Comparison of ENCODE assay signal across 16 cellular contexts in the genomic region with DNA sequence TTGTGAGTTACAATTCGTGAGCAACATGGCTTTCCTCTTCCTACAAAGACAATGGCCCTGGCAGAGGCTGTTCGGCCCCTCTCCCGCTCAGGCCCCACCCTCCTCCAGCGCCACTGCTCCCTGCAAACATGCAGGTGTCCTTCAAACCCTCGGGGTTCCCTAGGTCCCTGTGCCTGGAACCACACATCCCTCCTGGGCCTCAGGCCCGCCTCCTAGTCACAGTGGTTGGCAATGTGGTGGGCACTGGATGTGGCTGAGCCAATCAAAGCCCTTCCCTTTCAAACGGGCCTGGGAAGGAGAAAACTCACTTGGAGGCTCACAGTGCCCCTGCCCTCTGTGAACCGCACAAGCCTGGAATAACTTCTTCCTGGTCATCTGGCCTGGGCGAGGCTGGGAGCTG.
DNase-seq lines count a peak whose midpoint lies in the region; ATAC-seq and TF ChIP-seq lines count a peak whose summit lies in the region.
"Had no signal": no experiment of that assay in that cellular context is flagged by ENCODE, and none has a peak within 500 bp of the region (broad histone marks: within the 10 kb centered on the region; RNA-seq: fewer than 3 reads in every experiment).

No MANE protein-coding gene starts in this region.

- no peak for TF ChIP-seq RAD21 in HCT116 (IDR thresholded peaks at IDR 0.05; ENCODE audit: low read depth)

- peaks cover 3% of the 10 kb centered on the region for H3K4me1 Mint-ChIP-seq in endodermal cell
- H3K4me1 Mint-ChIP-seq in neural progenitor cell, result peaks cover 41% of the 10 kb centered on the region
- H3K4me1 Mint-ChIP-seq: CD4-positive, CD25-positive, alpha-beta regulatory T cell; IgD-negative memory B cell had no signal

- no peak overlapping the region for H3K27ac ChIP-seq in right cardiac atrium (ENCODE audit: low read length)
- H3K27ac ChIP-seq in HCT116 (ENCODE audit: low read depth, low read length), result no peak overlapping the region
- no peak overlapping the region for H3K27ac ChIP-seq in endodermal cell (ENCODE audit: low read depth, low read length)
- no peak overlapping the region for H3K27ac ChIP-seq in neural progenitor cell
- H3K27ac ChIP-seq: 22Rv1; BLaER1 treated with 17β-estradiol and CSF1 and Interleukin-3, amounts not matched to agents 10 nM and 100 nM; GM23248 had no signal

- H3K4me3 Mint-ChIP-seq in endodermal cell, result no peak overlapping the region
- no peak overlapping the region for H3K4me3 Mint-ChIP-seq in neural progenitor cell
- H3K4me3 Mint-ChIP-seq: CD4-positive, CD25-positive, alpha-beta regulatory T cell; IgD-negative memory B cell had no signal

- WGBS in right cardiac atrium, result 65% methylated on average over 9 of the region's 9 CpGs
- 79 to 86% methylated on average over 4 to 9 of the region's 9 CpGs for WGBS in endodermal cell (ENCODE audit: insufficient coverage in 1 of 2, insufficient read length in 1 of 2), 2 experiments

- ATAC-seq in right cardiac atrium (no peak), HCT116 (peak; percentile 86)
- ATAC-seq: GM12878 had no signal

- H3K9me3 ChIP-seq in right cardiac atrium (ENCODE audit: control insufficient read depth, low read length) (no peaks in the 10 kb centered on the region), HCT116 (ENCODE audit: control insufficient read depth in 1 of 2, insufficient read depth in 1 of 2, low read depth in 1 of 2, low read length in 2 of 2) (no peaks in the 10 kb centered on the region), endodermal cell (ENCODE audit: control insufficient read depth, low read length) (no peaks in the 10 kb centered on the region), neural progenitor cell (ENCODE audit: low read depth) (no peaks in the 10 kb centered on the region)
- H3K9me3 ChIP-seq: BLaER1 treated with 17β-estradiol and CSF1 and Interleukin-3, amounts not matched to agents 10 nM and 100 nM had no signal

- H3K9me2 ChIP-seq in HCT116 (ENCODE audit: insufficient read depth), result no peaks in the 10 kb centered on the region

- H3K4me2 ChIP-seq in HCT116 (ENCODE audit: low read length), result no peak overlapping the region
- no peak overlapping the region for H3K4me2 ChIP-seq in neural progenitor cell

- H3K9me3 Mint-ChIP-seq in endodermal cell (no peaks in the 10 kb centered on the region), neural progenitor cell (no peaks in the 10 kb centered on the region)

- BruUV-seq in HCT116 (replicated peaks; lab: Mats Ljungman, UMichigan), result no TSS peak

- H3K36me3 Mint-ChIP-seq in endodermal cell (ENCODE audit: low read depth) (no peaks in the 10 kb centered on the region), neural progenitor cell (no peaks in the 10 kb centered on the region)
- H3K36me3 Mint-ChIP-seq: CD4-positive, CD25-positive, alpha-beta regulatory T cell; IgD-negative memory B cell had no signal

- H3K4me1 ChIP-seq in right cardiac atrium (ENCODE audit: control insufficient read depth, insufficient read depth, low read length) (no peaks in the 10 kb centered on the region), HCT116 (ENCODE audit: control insufficient read depth in 1 of 2, insufficient read depth in 2 of 2, low read length in 2 of 2) (peaks cover 3 to 4% of the 10 kb centered on the region in 2 experiments; a peak in 2 of 4 replicates), endodermal cell (ENCODE audit: control insufficient read depth, insufficient read depth, low read length) (no peaks in the 10 kb centered on the region), neural progenitor cell (peaks cover 7% of the 10 kb centered on the region)

- no peaks in the 10 kb centered on the region for H3K36me3 ChIP-seq in HCT116 (ENCODE audit: control insufficient read depth in 1 of 2, insufficient read depth in 2 of 2, low read length in 2 of 2)
- no peaks in the 10 kb centered on the region for H3K36me3 ChIP-seq in endodermal cell (ENCODE audit: control insufficient read depth, insufficient read depth, low read length)
- H3K36me3 ChIP-seq in neural progenitor cell, result no peaks in the 10 kb centered on the region
- H3K36me3 ChIP-seq: BLaER1 treated with 17β-estradiol and CSF1 and Interleukin-3, amounts not matched to agents 10 nM and 100 nM had no signal

- H3K4me3 ChIP-seq in right cardiac atrium (ENCODE audit: low read length) (no peak overlapping the region), HCT116 (replicated peaks in 1 of 2; ENCODE audit: low read depth in 1 of 2, low read length in 2 of 2) (no peak overlapping the region), endodermal cell (ENCODE audit: low read length) (no peak overlapping the region), neural progenitor cell (no peak overlapping the region)
- H3K4me3 ChIP-seq: BLaER1 treated with 17β-estradiol and CSF1 and Interleukin-3, amounts not matched to agents 10 nM and 100 nM; GM12878; GM23248 had no signal

- H3K9ac ChIP-seq in HCT116 (ENCODE audit: low read length), result no peak overlapping the region
- no peak overlapping the region for H3K9ac ChIP-seq in endodermal cell (ENCODE audit: extremely low read depth, low read length, poor library complexity, severe bottlenecking)
- no peak overlapping the region for H3K9ac ChIP-seq in neural progenitor cell
- H3K9ac ChIP-seq: BLaER1 treated with 17β-estradiol and CSF1 and Interleukin-3, amounts not matched to agents 10 nM and 100 nM; GM23248 had no signal

- TF ChIP-seq POLR2A in HCT116 (IDR thresholded peaks at IDR 0.05; ENCODE audit: borderline replicate concordance, extremely low read depth, insufficient read depth, insufficient read length), result no peak

- POLR2A ChIA-PET in HCT116 (lab: Charles Lee), result no interaction called here

- no peaks in the 10 kb centered on the region for H4K20me1 ChIP-seq in HCT116 (ENCODE audit: insufficient read depth)
- H4K20me1 ChIP-seq in neural progenitor cell (ENCODE audit: low read depth), result no peaks in the 10 kb centered on the region
- H4K20me1 ChIP-seq: BLaER1 treated with 17β-estradiol and CSF1 and Interleukin-3, amounts not matched to agents 10 nM and 100 nM had no signal

- H3K79me2 ChIP-seq in HCT116 (ENCODE audit: insufficient read depth, low read length) (no peaks in the 10 kb centered on the region), neural progenitor cell (ENCODE audit: low read depth) (no peaks in the 10 kb centered on the region)

- H2AFZ ChIP-seq in HCT116 (ENCODE audit: low read depth, low read length, poor library complexity, severe bottlenecking), result no peak overlapping the region
- H2AFZ ChIP-seq in neural progenitor cell (replicated peaks), result peak overlapping the region; percentile 77
- H2AFZ ChIP-seq: GM23248 had no signal

- H3K27ac Mint-ChIP-seq in endodermal cell (no peak overlapping the region), neural progenitor cell (no peak overlapping the region)
- H3K27ac Mint-ChIP-seq: CD4-positive, CD25-positive, alpha-beta regulatory T cell; IgD-negative memory B cell had no signal

- peaks cover 13% of the 10 kb centered on the region for H3F3A ChIP-seq in neural progenitor cell (ENCODE audit: low read depth)

- H3K27me3 ChIP-seq in right cardiac atrium (ENCODE audit: control insufficient read depth, insufficient read depth) (no peaks in the 10 kb centered on the region), HCT116 (ENCODE audit: insufficient read depth, low read length) (no peaks in the 10 kb centered on the region), endodermal cell (ENCODE audit: control insufficient read depth, insufficient read depth, low read length, poor library complexity, severe bottlenecking) (peaks cover 3% of the 10 kb centered on the region), neural progenitor cell (no peaks in the 10 kb centered on the region)
- H3K27me3 ChIP-seq: BLaER1 treated with 17β-estradiol and CSF1 and Interleukin-3, amounts not matched to agents 10 nM and 100 nM had no signal

- H3K27me3 Mint-ChIP-seq in endodermal cell (ENCODE audit: insufficient read depth) (peaks cover 4% of the 10 kb centered on the region), neural progenitor cell (ENCODE audit: insufficient read depth, low read depth) (peaks cover 6% of the 10 kb centered on the region)

- CTCF ChIA-PET in HCT116 (lab: Charles Lee), result no interaction called here

- DNase-seq in cardiac septum (ENCODE audit: low spot score), result peak; percentile 24
- no peak for DNase-seq in right cardiac atrium
- DNase-seq in HCT116 (ENCODE audit: low read depth, low spot score), result no peak
- peak; percentile 73 for DNase-seq in endodermal cell
- DNase-seq in neural progenitor cell (ENCODE audit: low spot score), result peak; percentile 14
- DNase-seq in HT-29 (ENCODE audit: low spot score), result no peak
- DNase-seq in NCI-H82 (lab: John Stamatoyannopoulos, UW), result no peak
- DNase-seq in SW480 (ENCODE audit: low spot score), result no peak
- DNase-seq: CD4-positive, CD25-positive, alpha-beta regulatory T cell; DMS53; GM23248; HCEC 1CT had no signal

- no peak for TF ChIP-seq CTCF in HCT116 (IDR thresholded peaks at IDR 0.05 in 2 of 3, conservative IDR thresholded peaks at IDR 0.05 in 1 of 3; ENCODE audit: borderline replicate concordance in 1 of 3, insufficient read depth in 1 of 3, low read depth in 2 of 3, low read length in 2 of 3)
- TF ChIP-seq CTCF in endodermal cell (conservative IDR thresholded peaks at IDR 0.05), result no peak
- TF ChIP-seq CTCF in neural progenitor cell (IDR thresholded peaks at IDR 0.05), result no peak

- intact Hi-C loops in cardiac septum (cut with DNase I) (no loop called here), right cardiac atrium (cut with DNase I) (no loop called here), HCT116 (cut with micrococcal nuclease) (no loop called here)

- RAD21 ChIA-PET in HCT116 (lab: Charles Lee; ENCODE audit: low non-redundant PET in 1 of 2, low total read pairs in 2 of 2, uncharacterized antibody in 2 of 2, unreplicated experiment in 2 of 2), result no interaction called here

Comparison
In these comparisons a context has a peak if more than half of its experiments do, and no peak if none do; other contexts are left out.
1. DNase-seq: peak in cardiac septum (single experiment), endodermal cell (single experiment) and neural progenitor cell (single experiment); none in right cardiac atrium (0 of 3), HCT116 (single experiment), HT-29 (single experiment), NCI-H82 (single experiment) and SW480 (single experiment).